1 cellular context compared by ENCODE assay signal in genomic region chr16:55240933-55241332, GRCh38.
TF ChIP-seq lines count a peak whose summit lies in the region.

No MANE protein-coding gene starts in this region.

TF ChIP-seq in H1, 55 proteins besides CTCF, POLR2A, EP300 and RAD21:
- TF ChIP-seq ATF2 (IDR thresholded peaks at IDR 0.05; ENCODE audit: low read length) (no peak), GTF2F1 (IDR thresholded peaks at IDR 0.05; ENCODE audit: borderline replicate concordance, low read depth, low read length) (no peak), RFX5 (IDR thresholded peaks at IDR 0.05; ENCODE audit: borderline replicate concordance, low read depth, low read length) (no peak), FOSL1 (IDR thresholded peaks at IDR 0.05; ENCODE audit: insufficient read depth, low read depth, low read length) (no peak), POU5F1 (IDR thresholded peaks at IDR 0.05; ENCODE audit: low read depth, low read length) (no peak), TEAD4 (IDR thresholded peaks at IDR 0.05; ENCODE audit: low read depth, low read length) (no peak), MAX (IDR thresholded peaks at IDR 0.05) (no peak), SAP30 (IDR thresholded peaks at IDR 0.05; ENCODE audit: insufficient read depth, insufficient replicate concordance, low read length) (no peak), SP2 (IDR thresholded peaks at IDR 0.05; ENCODE audit: low read length) (no peak)
TF ChIP-seq in H1: peak in this region for 0.
